ENCODE assay signal across 8 cellular contexts in the genomic region with DNA sequence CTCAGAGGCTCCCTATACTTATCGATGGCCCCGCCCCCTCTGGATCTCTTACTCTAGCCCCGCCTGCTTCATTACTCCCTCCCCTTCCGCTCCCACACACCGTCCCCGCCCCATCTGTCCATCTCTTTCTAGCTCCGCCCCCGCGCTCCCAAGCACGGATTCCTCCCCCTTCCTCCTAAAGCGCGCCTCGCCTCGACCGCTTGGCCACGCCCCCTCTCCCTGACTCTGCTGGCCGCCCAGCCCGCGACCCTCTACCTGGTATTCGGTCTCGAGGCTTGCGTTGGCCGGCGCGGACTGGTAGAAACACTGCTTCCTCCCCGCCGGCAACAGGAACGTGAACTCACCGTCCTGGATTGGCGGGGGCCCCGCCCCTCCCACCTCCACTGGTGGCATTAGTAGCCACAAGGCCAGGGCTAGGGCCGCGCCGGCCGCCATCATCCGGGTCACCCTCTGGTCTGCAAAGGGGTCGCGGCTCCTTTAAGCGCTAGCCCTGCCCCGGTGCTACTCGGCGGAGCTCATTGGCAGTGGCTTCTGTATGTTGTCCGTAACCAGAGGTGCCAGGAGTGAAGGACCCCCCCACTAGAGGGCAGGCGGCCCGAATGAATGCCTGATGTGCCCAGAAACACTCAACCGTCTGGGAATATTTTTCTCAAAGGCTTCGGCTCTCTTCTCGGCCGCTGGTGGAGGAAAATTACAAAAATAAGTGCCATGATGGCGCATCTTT. TPM values are rescaled to one million over a fixed set of nuclear protein-coding genes. Genes with fewer than 3 reads are reported as not detected.
DNase-seq lines count a peak whose midpoint lies in the region; ATAC-seq and TF ChIP-seq lines count a peak whose summit lies in the region.

TMED1 (minus strand) TSS at position 459 of the 724 bp plus-strand sequence; CDS start at position 438, 21 bp downstream.

- H3K9ac ChIP-seq in NT2/D1 (ENCODE audit: insufficient read length, low read depth): peak within 1 kb of the TSS; percentile 93
- peak within 1 kb of the TSS; percentile 91 for H3K9ac ChIP-seq in endodermal cell (ENCODE audit: extremely low read depth, low read length, poor library complexity, severe bottlenecking)
- peak within 1 kb of the TSS; percentile 98 for H3K9ac ChIP-seq in mesendoderm (ENCODE audit: low read length)

- peak within 1 kb of the TSS; percentile 0 for H4K5ac ChIP-seq in mesendoderm (ENCODE audit: low read length)

- DNase-seq in COR-L47 (lab: John Stamatoyannopoulos, UW) (peak; percentile 100), HUDEP-2 (lab: John Stamatoyannopoulos, UW; ENCODE audit: unreplicated experiment in 76 of 76) (peak; percentile 51 to 100 (median 100)), NT2/D1 (ENCODE audit: low read depth, low spot score) (peak; percentile 88), endodermal cell (peak; percentile 100), mesendoderm (peak; percentile 100)
- peak; percentile 99 for DNase-seq in activated CD8-positive, alpha-beta memory T cell treated with anti-CD3 and anti-CD28 coated beads, Interleukin-2, amount 10 ng/mL, durations not matched to agents 7 days and 5 days
- peak; percentile 91 for DNase-seq in stimulated activated CD8-positive, alpha-beta memory T cell treated with anti-CD3 and anti-CD28 coated beads, Interleukin-15, amount 100 ng/mL, for 1 hour (ENCODE audit: low read depth)

- no peak within 1 kb of the TSS for H4K8ac ChIP-seq in mesendoderm (ENCODE audit: low read depth, low read length)

- no peak within 1 kb of the TSS for H3K18ac ChIP-seq in mesendoderm (ENCODE audit: low read length)

- H3K4me3 ChIP-seq in NT2/D1 (ENCODE audit: insufficient read length, low read depth) (peak within 1 kb of the TSS; percentile 75), endodermal cell (ENCODE audit: low read length) (peak within 1 kb of the TSS; percentile 84), mesendoderm (ENCODE audit: low read length) (peak within 1 kb of the TSS; percentile 70)

- peak within 1 kb of the TSS; percentile 88 for H3K4me3 Mint-ChIP-seq in activated CD8-positive, alpha-beta memory T cell treated with anti-CD3 and anti-CD28 coated beads, Interleukin-2, amount 10 ng/mL, durations not matched to agents 7 days and 5 days
- H3K4me3 Mint-ChIP-seq in endodermal cell: peak within 1 kb of the TSS; percentile 83

- H2BK5ac ChIP-seq in mesendoderm (ENCODE audit: low read length): peak within 1 kb of the TSS; percentile 95

- H3K23ac ChIP-seq in mesendoderm (ENCODE audit: low read length): no peak within 1 kb of the TSS

- TF ChIP-seq CTCF in endodermal cell (conservative IDR thresholded peaks at IDR 0.05): peak; percentile 44

- peaks cover 13% of the 10 kb centered on the region for H3K36me3 Mint-ChIP-seq in activated CD8-positive, alpha-beta memory T cell treated with anti-CD3 and anti-CD28 coated beads, Interleukin-2, amount 10 ng/mL, durations not matched to agents 7 days and 5 days
- peaks cover 14% of the 10 kb centered on the region for H3K36me3 Mint-ChIP-seq in endodermal cell (ENCODE audit: low read depth)

- peak; percentile 76 for ATAC-seq in GM21360 (IDR thresholded peaks at IDR 0.05; ENCODE audit: unreplicated experiment)
- peak; percentile 92 for ATAC-seq in activated CD8-positive, alpha-beta memory T cell treated with anti-CD3 and anti-CD28 coated beads, Interleukin-2, amount 10 ng/mL, durations not matched to agents 7 days and 5 days

- H3K27me3 ChIP-seq in NT2/D1 (ENCODE audit: insufficient read depth, insufficient read length): no peaks in the 10 kb centered on the region
- no peaks in the 10 kb centered on the region for H3K27me3 ChIP-seq in endodermal cell (ENCODE audit: control insufficient read depth, insufficient read depth, low read length, poor library complexity, severe bottlenecking)
- H3K27me3 ChIP-seq in mesendoderm (ENCODE audit: insufficient read depth, low read length, poor library complexity): no peaks in the 10 kb centered on the region

- peak within 1 kb of the TSS; percentile 96 for H3K27ac Mint-ChIP-seq in activated CD8-positive, alpha-beta memory T cell treated with anti-CD3 and anti-CD28 coated beads, Interleukin-2, amount 10 ng/mL, durations not matched to agents 7 days and 5 days
- H3K27ac Mint-ChIP-seq in endodermal cell: peak within 1 kb of the TSS; percentile 100

- H2BK120ac ChIP-seq in mesendoderm (ENCODE audit: low read depth, low read length): no peak within 1 kb of the TSS

- H3K4ac ChIP-seq in mesendoderm (ENCODE audit: low read depth, low read length): no peak within 1 kb of the TSS

- peaks cover 12% of the 10 kb centered on the region for H3K4me1 ChIP-seq in NT2/D1 (ENCODE audit: insufficient read depth, insufficient read length)
- H3K4me1 ChIP-seq in endodermal cell (ENCODE audit: control insufficient read depth, insufficient read depth, low read length): no peaks in the 10 kb centered on the region
- H3K4me1 ChIP-seq in mesendoderm (ENCODE audit: control insufficient read depth, low read depth, low read length): no peaks in the 10 kb centered on the region

- no peak within 1 kb of the TSS for H2AK5ac ChIP-seq in mesendoderm (ENCODE audit: low read length)

- peaks cover 3% of the 10 kb centered on the region for H3K79me1 ChIP-seq in mesendoderm (ENCODE audit: low read length)

- peaks cover 18% of the 10 kb centered on the region for H3K4me1 Mint-ChIP-seq in activated CD8-positive, alpha-beta memory T cell treated with anti-CD3 and anti-CD28 coated beads, Interleukin-2, amount 10 ng/mL, durations not matched to agents 7 days and 5 days
- H3K4me1 Mint-ChIP-seq in endodermal cell: no peaks in the 10 kb centered on the region

- H3K9me3 ChIP-seq in NT2/D1 (ENCODE audit: insufficient read depth, low read length): peaks cover 18% of the 10 kb centered on the region; the same call in 1 of the 2 replicates
- peaks cover 6% of the 10 kb centered on the region for H3K9me3 ChIP-seq in endodermal cell (ENCODE audit: control insufficient read depth, low read length)

- peaks cover 7% of the 10 kb centered on the region for H3K9me3 Mint-ChIP-seq in activated CD8-positive, alpha-beta memory T cell treated with anti-CD3 and anti-CD28 coated beads, Interleukin-2, amount 10 ng/mL, durations not matched to agents 7 days and 5 days (ENCODE audit: low read depth)
- H3K9me3 Mint-ChIP-seq in endodermal cell: peaks cover 20% of the 10 kb centered on the region

- peak within 1 kb of the TSS; percentile 100 for H3K56ac ChIP-seq in mesendoderm (ENCODE audit: low read length)

- no peak within 1 kb of the TSS for H2BK15ac ChIP-seq in mesendoderm (replicated peaks; ENCODE audit: low read depth)

- no peaks in the 10 kb centered on the region for H3K27me3 Mint-ChIP-seq in activated CD8-positive, alpha-beta memory T cell treated with anti-CD3 and anti-CD28 coated beads, Interleukin-2, amount 10 ng/mL, durations not matched to agents 7 days and 5 days
- H3K27me3 Mint-ChIP-seq in endodermal cell (ENCODE audit: insufficient read depth): peaks cover 22% of the 10 kb centered on the region

- 0% methylated on average over 17 to 50 of the region's 50 CpGs for WGBS in endodermal cell (ENCODE audit: insufficient coverage in 1 of 2, insufficient read length in 1 of 2), 2 experiments
- no CpG with 5 or more reads among the region's 50 CpGs for WGBS in mesendoderm (ENCODE audit: extremely low coverage, insufficient coverage, low lambda C conversion rate)

- no peaks in the 10 kb centered on the region for H3K79me2 ChIP-seq in mesendoderm (ENCODE audit: control insufficient read depth, insufficient read depth, low read length)

- H3K36me3 ChIP-seq in NT2/D1 (ENCODE audit: insufficient read depth, insufficient read length, low read length) (peaks cover 41% of the 10 kb centered on the region), endodermal cell (ENCODE audit: control insufficient read depth, insufficient read depth, low read length) (peaks cover 19% of the 10 kb centered on the region), mesendoderm (ENCODE audit: control insufficient read depth, insufficient read depth, low read length) (peaks cover 2% of the 10 kb centered on the region)

- H3K4me2 ChIP-seq in mesendoderm (ENCODE audit: low read length): peak within 1 kb of the TSS; percentile 79

- CTCF ChIA-PET in activated CD8-positive, alpha-beta memory T cell treated with anti-CD3 and anti-CD28 coated beads, Interleukin-2, amount 10 ng/mL, durations not matched to agents 7 days and 5 days (lab: Charles Lee): interaction anchor here (0.6 to 3.2 kb wide), 21 partner anchors 9 to 412 kb away, joined by 3 to 50 read pairs (median 4); partner anchors contain the start of genes C19orf38, CARM1, DNM2 and QTRT1

- H3K27ac ChIP-seq in endodermal cell (ENCODE audit: low read depth, low read length): peak within 1 kb of the TSS; percentile 99
- H3K27ac ChIP-seq in mesendoderm (ENCODE audit: low read depth, low read length): peak within 1 kb of the TSS; percentile 96

RNA-seq across cellular contexts. Expression of gene TMED1, which starts in this region (rescaled TPM):
- total RNA-seq in activated CD8-positive, alpha-beta memory T cell treated with anti-CD3 and anti-CD28 coated beads, Interleukin-2, amount 10 ng/mL, durations not matched to agents 7 days and 5 days: 10 to 100 TPM; 16.0 to 19.2 TPM
- 10 to 100 TPM; 19.7 to 34.5 TPM for total RNA-seq in endodermal cell
- 33.2 TPM for polyA plus RNA-seq in endodermal cell (2013, experiment 1 of 2)
- polyA plus RNA-seq in endodermal cell (2013, experiment 2 of 2): 32.3 TPM
- 20.4 TPM for polyA plus RNA-seq in mesendoderm (2013, experiment 1 of 2)
- polyA plus RNA-seq in mesendoderm (2013, experiment 2 of 2): 20.1 TPM

Comparison
In these comparisons a context has a peak if more than half of its experiments do, and no peak if none do; other contexts are left out.
1. Peak in every context shown above with its lines: DNase-seq, ATAC-seq, H3K4me3 ChIP-seq and H3K27ac ChIP-seq.